In genomic region chr1:11339346-11340247, GRCh38 we compare ENCODE assay signal across 11 cellular contexts.
DNase-seq lines count a peak whose midpoint lies in the region; TF ChIP-seq lines count a peak whose summit lies in the region.
"Had no signal": no experiment of that assay in that cellular context is flagged by ENCODE, and none has a peak within 500 bp of the region (broad histone marks: within the 10 kb centered on the region; RNA-seq: fewer than 3 reads in every experiment).

No MANE protein-coding gene starts in this region.

- H3K27me3 Mint-ChIP-seq in mesothelial cell of epicardium (ENCODE audit: low read depth), result peaks cover 15% of the 10 kb centered on the region
- peaks cover 17% of the 10 kb centered on the region for H3K27me3 Mint-ChIP-seq in activated CD4-positive, alpha-beta memory T cell treated with anti-CD3 and anti-CD28 coated beads for 36 hours

- H3K4me1 Mint-ChIP-seq in mesothelial cell of epicardium, result peaks cover 43% of the 10 kb centered on the region
- peaks cover 5% of the 10 kb centered on the region for H3K4me1 Mint-ChIP-seq in activated CD4-positive, alpha-beta memory T cell treated with anti-CD3 and anti-CD28 coated beads for 36 hours (ENCODE audit: low read depth)

- CTCF ChIA-PET in activated CD4-positive, alpha-beta memory T cell treated with anti-CD3 and anti-CD28 coated beads for 36 hours (lab: Charles Lee), result interaction anchor here (1.3 to 1.9 kb wide), 3 partner anchors 302 to 306 kb away, joined by 3 to 8 read pairs (median 4); no protein-coding TSS in a partner anchor

- peak overlapping the region; percentile 59 for H3K27ac Mint-ChIP-seq in mesothelial cell of epicardium
- no peak overlapping the region for H3K27ac Mint-ChIP-seq in activated CD4-positive, alpha-beta memory T cell treated with anti-CD3 and anti-CD28 coated beads for 36 hours

- DNase-seq in D341Med (ENCODE audit: low spot score) (peak; percentile 55), NCI-H1105 treated with DMSO at 0.1 percent for 48 hours (lab: John Stamatoyannopoulos, UW) (peak; percentile 81), RPMI8226 (peak; percentile 45), mesothelial cell of epicardium (ENCODE audit: low spot score in 2 of 2, unreplicated experiment in 2 of 2) (no peak), GM10266 (ENCODE audit: extremely low spot score) (no peak)
- DNase-seq in activated T-cell treated with anti-CD3 and anti-CD28 coated beads, Interleukin-2, amount 50 U/mL, for 48 hours, result no peak
- no peak for DNase-seq in activated CD4-positive, alpha-beta memory T cell treated with anti-CD3 and anti-CD28 coated beads for 36 hours
- DNase-seq in stimulated activated CD4-positive, alpha-beta T cell treated with anti-CD3 and anti-CD28 coated beads, Interleukin-12 subunit alpha, Interleukin-12 subunit beta, amount 100 ng/mL, for 4 hours, result no peak
- DNase-seq: activated CD4-positive, CD25-positive, alpha-beta regulatory T cell treated with anti-CD3 and anti-CD28 coated beads, Interleukin-2, amount 50 U/mL, for 72 hours; esophagus squamous epithelium; left ventricle myocardium superior had no signal

- H3K36me3 Mint-ChIP-seq in mesothelial cell of epicardium, result no peaks in the 10 kb centered on the region
- H3K36me3 Mint-ChIP-seq in activated CD4-positive, alpha-beta memory T cell treated with anti-CD3 and anti-CD28 coated beads for 36 hours, result no peaks in the 10 kb centered on the region

- intact Hi-C loops in activated CD4-positive, alpha-beta memory T cell treated with anti-CD3 and anti-CD28 coated beads for 36 hours (cut with micrococcal nuclease), result no loop called here

- H3K9me3 Mint-ChIP-seq in mesothelial cell of epicardium, result no peaks in the 10 kb centered on the region
- H3K9me3 Mint-ChIP-seq in activated CD4-positive, alpha-beta memory T cell treated with anti-CD3 and anti-CD28 coated beads for 36 hours, result no peaks in the 10 kb centered on the region

- TF ChIP-seq CTCF in mesothelial cell of epicardium (IDR thresholded peaks at IDR 0.05; ENCODE audit: unreplicated experiment) (no peak), GM10266 (IDR thresholded peaks at IDR 0.05; ENCODE audit: control insufficient read depth, insufficient read depth, low read depth, missing control alignments) (no peak)

- peak overlapping the region; percentile 14 for H3K4me3 Mint-ChIP-seq in mesothelial cell of epicardium
- no peak overlapping the region for H3K4me3 Mint-ChIP-seq in activated CD4-positive, alpha-beta memory T cell treated with anti-CD3 and anti-CD28 coated beads for 36 hours

- POLR2A ChIA-PET in activated CD4-positive, alpha-beta memory T cell treated with anti-CD3 and anti-CD28 coated beads for 36 hours (lab: Charles Lee), result no interaction called here

Comparison
In these comparisons a context has a peak if more than half of its experiments do, and no peak if none do; other contexts are left out.
1. DNase-seq: peak in D341Med (single experiment), NCI-H1105 treated with DMSO at 0.1 percent for 48 hours (single experiment) and RPMI8226 (single experiment); none in mesothelial cell of epicardium (0 of 2), activated T-cell treated with anti-CD3 and anti-CD28 coated beads, Interleukin-2, amount 50 U/mL, for 48 hours (0 of 2), GM10266 (single experiment), activated CD4-positive, alpha-beta memory T cell treated with anti-CD3 and anti-CD28 coated beads for 36 hours (single experiment) and stimulated activated CD4-positive, alpha-beta T cell treated with anti-CD3 and anti-CD28 coated beads, Interleukin-12 subunit alpha, Interleukin-12 subunit beta, amount 100 ng/mL, for 4 hours (single experiment).